14 cellular contexts compared by ENCODE assay signal in genomic region chr2:68796306-68796905, GRCh38.
DNase-seq lines count a peak whose midpoint lies in the region; ATAC-seq and TF ChIP-seq lines count a peak whose summit lies in the region.
"Had no signal": no experiment of that assay in that cellular context is flagged by ENCODE, and none has a peak within 500 bp of the region (broad histone marks: within the 10 kb centered on the region; RNA-seq: fewer than 3 reads in every experiment).

No MANE protein-coding gene starts in this region.

- peak overlapping the region; percentile 91 for H3K27ac Mint-ChIP-seq in activated naive CD4-positive, alpha-beta T cell treated with anti-CD3 and anti-CD28 coated beads, Interleukin-2, amount 50 U/mL, for 24 hours
- H3K27ac Mint-ChIP-seq: HFFc6 had no signal

- H3K4me3 Mint-ChIP-seq in activated naive CD4-positive, alpha-beta T cell treated with anti-CD3 and anti-CD28 coated beads, Interleukin-2, amount 50 U/mL, for 24 hours: peak overlapping the region; percentile 57
- H3K4me3 Mint-ChIP-seq: HFFc6 had no signal

- no peaks in the 10 kb centered on the region for H3K9me3 Mint-ChIP-seq in activated naive CD4-positive, alpha-beta T cell treated with anti-CD3 and anti-CD28 coated beads, Interleukin-2, amount 50 U/mL, for 24 hours
- H3K9me3 Mint-ChIP-seq: HFFc6 had no signal

- peaks cover 37% of the 10 kb centered on the region for H3K36me3 ChIP-seq in effector memory CD4-positive, alpha-beta T cell (ENCODE audit: control insufficient read depth, insufficient read depth, low read length)
- no peaks in the 10 kb centered on the region for H3K36me3 ChIP-seq in upper lobe of right lung
- H3K36me3 ChIP-seq in right atrium auricular region: no peaks in the 10 kb centered on the region
- H3K36me3 ChIP-seq: brain microvascular endothelial cell had no signal

- peaks cover 41% of the 10 kb centered on the region for H3K4me1 ChIP-seq in effector memory CD4-positive, alpha-beta T cell (ENCODE audit: control insufficient read depth, insufficient read depth, low read length, poor library complexity, severe bottlenecking)
- peaks cover 18% of the 10 kb centered on the region for H3K4me1 ChIP-seq in upper lobe of right lung
- H3K4me1 ChIP-seq in right atrium auricular region: peaks cover 0 to 6% of the 10 kb centered on the region in 2 donors

- H3K4me1 Mint-ChIP-seq in activated naive CD4-positive, alpha-beta T cell treated with anti-CD3 and anti-CD28 coated beads, Interleukin-2, amount 50 U/mL, for 24 hours: peaks cover 89% of the 10 kb centered on the region

- H3K9me3 ChIP-seq in effector memory CD4-positive, alpha-beta T cell (ENCODE audit: control insufficient read depth, low read length): no peaks in the 10 kb centered on the region
- H3K9me3 ChIP-seq in upper lobe of right lung (no peaks in the 10 kb centered on the region), right atrium auricular region (no peaks in the 10 kb centered on the region)

- peaks cover 44% of the 10 kb centered on the region for H3K36me3 Mint-ChIP-seq in activated naive CD4-positive, alpha-beta T cell treated with anti-CD3 and anti-CD28 coated beads, Interleukin-2, amount 50 U/mL, for 24 hours

- no peak overlapping the region for H3K4me3 ChIP-seq in effector memory CD4-positive, alpha-beta T cell (ENCODE audit: insufficient read depth, low read depth, low read length, poor library complexity, severe bottlenecking)
- H3K4me3 ChIP-seq in upper lobe of right lung: peak overlapping the region; percentile 2
- no peak overlapping the region for H3K4me3 ChIP-seq in right atrium auricular region

- H3K27me3 ChIP-seq in effector memory CD4-positive, alpha-beta T cell (replicated peaks; ENCODE audit: control insufficient read depth, insufficient read depth, low read length, poor library complexity, severe bottlenecking): no peaks in the 10 kb centered on the region
- H3K27me3 ChIP-seq in upper lobe of right lung (no peaks in the 10 kb centered on the region), right atrium auricular region (no peaks in the 10 kb centered on the region)
- H3K27me3 ChIP-seq: brain microvascular endothelial cell had no signal

- no peaks in the 10 kb centered on the region for H3K27me3 Mint-ChIP-seq in activated naive CD4-positive, alpha-beta T cell treated with anti-CD3 and anti-CD28 coated beads, Interleukin-2, amount 50 U/mL, for 24 hours

- DNase-seq in activated naive CD4-positive, alpha-beta T cell treated with anti-CD3 and anti-CD28 coated beads, Interleukin-2, amount 50 U/mL, for 16 hours: no peak
- DNase-seq in SIG-M5 treated with dmso at 0.1 percent for 504 hours (lab: John Stamatoyannopoulos, UW; ENCODE audit: unreplicated experiment): peak; percentile 90
- no peak for DNase-seq in effector memory CD4-positive, alpha-beta T cell
- no peak for DNase-seq in upper lobe of right lung
- DNase-seq in right atrium auricular region (ENCODE audit: low spot score): no peak
- no peak for DNase-seq in dedifferentiated amniotic fluid mesenchymal stem cell (ENCODE audit: extremely low spot score)
- DNase-seq in nucleus accumbens (lab: John Stamatoyannopoulos, UW): no peak
- DNase-seq: activated CD4-positive, alpha-beta T cell treated with anti-CD3 and anti-CD28 coated beads for 4 hours; brain microvascular endothelial cell; HFFc6; left ventricle myocardium superior; NCI-H1436 treated with DMSO at 0.1 percent for 48 hours had no signal

- TF ChIP-seq CTCF in upper lobe of right lung (IDR thresholded peaks at IDR 0.05): no peak
- no peak for TF ChIP-seq CTCF in right atrium auricular region (IDR thresholded peaks at IDR 0.05)

- peak; percentile 51 for ATAC-seq in upper lobe of right lung
- ATAC-seq: left ventricle myocardium superior, Panc1 had no signal

- intact Hi-C loops in upper lobe of right lung (cut with DNase I): no loop called here

- H3K27ac ChIP-seq in effector memory CD4-positive, alpha-beta T cell (ENCODE audit: insufficient read depth, low read length, poor library complexity, severe bottlenecking): peak overlapping the region; percentile 25
- peak overlapping the region; percentile 45 for H3K27ac ChIP-seq in upper lobe of right lung
- H3K27ac ChIP-seq in right atrium auricular region: no peak overlapping the region
- H3K27ac ChIP-seq: brain microvascular endothelial cell had no signal

Comparison
In these comparisons a context has a peak if more than half of its experiments do, and no peak if none do; other contexts are left out.
1. H3K27ac ChIP-seq: peak in effector memory CD4-positive, alpha-beta T cell (single experiment) and upper lobe of right lung (single experiment); none in right atrium auricular region (0 of 2).